Comparison of ENCODE assay signal across 8 cellular contexts in the genomic region with DNA sequence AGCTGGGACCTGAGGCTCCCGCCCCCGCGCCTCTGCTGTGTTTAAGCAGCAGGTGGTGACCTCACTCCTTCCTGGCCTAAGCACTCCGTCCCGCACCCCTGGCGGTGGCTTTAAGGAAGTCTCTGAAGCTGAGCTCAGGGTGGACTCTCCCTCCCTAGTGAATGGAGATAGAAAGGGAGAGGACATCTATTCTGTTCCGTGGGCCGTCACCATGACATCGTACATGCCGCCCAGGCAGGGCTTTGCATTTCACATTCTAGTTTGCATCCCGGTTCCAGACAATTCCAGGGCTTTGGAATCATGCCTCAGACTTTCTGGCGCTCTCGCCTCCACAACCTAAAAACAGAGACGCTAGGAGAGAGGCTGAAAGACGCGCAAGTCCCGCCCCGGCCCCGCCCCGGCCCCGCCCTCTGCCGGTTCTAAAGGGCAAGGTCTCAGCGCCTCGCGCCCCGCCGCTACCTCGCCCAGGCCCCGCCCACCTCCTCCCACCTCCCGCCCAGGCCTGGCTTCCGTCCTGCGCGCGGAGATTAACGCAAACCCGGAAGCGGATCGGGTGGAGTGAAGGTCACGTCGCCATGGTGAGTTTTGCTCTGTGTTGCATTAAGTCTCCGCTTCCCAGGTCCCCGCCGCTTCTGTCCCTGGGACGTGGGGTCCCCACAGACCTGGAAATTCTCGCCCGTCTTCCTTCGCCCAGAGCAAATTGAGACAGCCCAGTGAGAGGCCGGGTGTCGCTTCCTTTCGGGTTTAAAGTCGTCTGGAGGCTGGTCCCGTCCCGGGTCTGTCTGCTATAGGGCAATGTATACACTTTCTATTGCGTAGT. TPM values are rescaled to one million over a fixed set of nuclear protein-coding genes. Genes with fewer than 3 reads are reported as not detected.
DNase-seq lines count a peak whose midpoint lies in the region; ATAC-seq and TF ChIP-seq lines count a peak whose summit lies in the region.

Gene ZNF808 (plus strand): TSS at position 535 of the 820 bp plus-strand sequence. CDS start 15,617 bp downstream, outside the sequence.

- H3K9me3 Mint-ChIP-seq in progenitor cell of endocrine pancreas (ENCODE audit: low read depth), result no peaks in the 10 kb centered on the region

- H3K9me3 ChIP-seq in upper lobe of right lung, result no peaks in the 10 kb centered on the region

- peaks cover 7% of the 10 kb centered on the region for H3K4me1 ChIP-seq in upper lobe of right lung

- peak; percentile 85 for DNase-seq in NCI-H128 (lab: John Stamatoyannopoulos, UW; ENCODE audit: unreplicated experiment)
- DNase-seq in T-helper 1 cell, result peak; percentile 93 to 97 (median 97)
- DNase-seq in amniotic epithelial cell (ENCODE audit: low read depth), result peak; percentile 85
- DNase-seq in left cardiac atrium, result peak; percentile 97
- DNase-seq in progenitor cell of endocrine pancreas (ENCODE audit: low spot score, unreplicated experiment), result peak; percentile 93
- peak; percentile 99 for DNase-seq in upper lobe of right lung

- no peaks in the 10 kb centered on the region for H3K36me3 ChIP-seq in upper lobe of right lung

- H3K36me3 Mint-ChIP-seq in progenitor cell of endocrine pancreas (ENCODE audit: insufficient read depth), result no peaks in the 10 kb centered on the region

- intact Hi-C loops in left cardiac atrium (cut with DNase I), result loop anchor here in 1 of 2 donors (5.0 kb wide), 1 partner anchor 45 kb away; the partner anchor contains the start of gene ZNF701
- intact Hi-C loops in upper lobe of right lung (cut with DNase I), result no loop called here

- TF ChIP-seq CTCF in GM12874 (IDR thresholded peaks at IDR 0.05; ENCODE audit: insufficient read depth, low read depth, low read length), result peak; percentile 59
- peak; percentile 77 for TF ChIP-seq CTCF in progenitor cell of endocrine pancreas (IDR thresholded peaks at IDR 0.05; ENCODE audit: unreplicated experiment)
- peak; percentile 65 for TF ChIP-seq CTCF in upper lobe of right lung (IDR thresholded peaks at IDR 0.05)

- peaks cover 13% of the 10 kb centered on the region for H3K4me1 Mint-ChIP-seq in progenitor cell of endocrine pancreas (ENCODE audit: low read depth)

- peak; percentile 88 for ATAC-seq in HG02759 (IDR thresholded peaks at IDR 0.05; ENCODE audit: unreplicated experiment)
- ATAC-seq in left cardiac atrium, result peak; percentile 98 to 99
- peak; percentile 99 for ATAC-seq in upper lobe of right lung

- H3K27me3 ChIP-seq in upper lobe of right lung, result no peaks in the 10 kb centered on the region

- H3K27me3 Mint-ChIP-seq in progenitor cell of endocrine pancreas, result no peaks in the 10 kb centered on the region

- peak within 1 kb of the TSS; percentile 80 for H3K4me3 ChIP-seq in upper lobe of right lung

- H3K27ac ChIP-seq in upper lobe of right lung, result peak within 1 kb of the TSS; percentile 95

- peak within 1 kb of the TSS; percentile 97 for H3K4me3 Mint-ChIP-seq in progenitor cell of endocrine pancreas (ENCODE audit: low read depth)

- H3K27ac Mint-ChIP-seq in progenitor cell of endocrine pancreas, result peak within 1 kb of the TSS; percentile 98

RNA-seq across cellular contexts. Expression of gene ZNF808, which starts in this region (rescaled TPM):
- total RNA-seq in left cardiac atrium (10 to 100 TPM; 25.1 to 29.3 TPM), progenitor cell of endocrine pancreas (38.6 and 41.6 TPM in 2 replicates), upper lobe of right lung (33.3 TPM)

Comparison
In these comparisons a context has a peak if more than half of its experiments do, and no peak if none do; other contexts are left out.
1. Peak in every context shown above with its lines: DNase-seq, ATAC-seq, H3K4me3 ChIP-seq and H3K27ac ChIP-seq.